Comparison of ENCODE assay signal across 7 cellular contexts in the genomic region with DNA sequence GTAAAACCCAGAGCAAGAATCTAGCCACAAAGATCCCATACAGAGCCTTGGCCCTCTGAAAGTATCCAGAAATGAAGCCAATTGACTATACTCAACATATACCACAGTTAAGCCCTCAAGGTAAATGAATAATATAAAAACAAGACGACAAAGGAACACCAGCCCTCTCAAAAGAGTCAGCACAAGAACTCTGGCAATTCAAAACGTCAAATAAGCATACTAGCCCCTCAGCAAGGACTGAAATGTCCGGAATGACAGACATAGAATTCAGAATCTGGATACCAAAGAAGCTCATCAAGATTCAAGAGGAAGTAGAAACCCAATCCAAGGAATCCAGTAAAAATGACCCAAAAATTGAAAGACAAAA. TPM values are rescaled to one million over a fixed set of nuclear protein-coding genes. Genes with fewer than 3 reads are reported as not detected.
DNase-seq lines count a peak whose midpoint lies in the region; ATAC-seq and TF ChIP-seq lines count a peak whose summit lies in the region.

No MANE protein-coding gene starts in this region.

- POLR2A ChIA-PET in HCT116 (lab: Charles Lee): interaction anchor here (1.0 to 1.6 kb wide), 2 partner anchors 48 to 174 kb away, joined by 3 to 4 read pairs; no protein-coding TSS in a partner anchor

- peak overlapping the region in 1 of 2 experiments; percentile 59; a peak in 2 of 4 replicates for H3K4me3 ChIP-seq in HCT116 (replicated peaks in 1 of 2; ENCODE audit: low read depth in 1 of 2, low read length in 2 of 2)
- H3K4me3 ChIP-seq in WI38 (ENCODE audit: low read depth, low read length): peak overlapping the region; percentile 71; the same call in 1 of the 2 replicates
- H3K4me3 ChIP-seq in iPS-18a (ENCODE audit: low read length): peak overlapping the region; percentile 80

- no peaks in the 10 kb centered on the region for H3K9me3 Mint-ChIP-seq in stimulated activated naive B cell treated with anti-CD40 and anti-IgM and Interleukin-4, amounts not matched to agents 10 μg/mL and 1 μg/mL and 100 μg/mL, for 72 hours

- intact Hi-C loops in HCT116 (cut with micrococcal nuclease): loop anchor here (5.0 kb wide), 1 partner anchor 296 kb away; no protein-coding TSS in a partner anchor

- H3K9me3 ChIP-seq in HCT116 (ENCODE audit: control insufficient read depth in 1 of 2, insufficient read depth in 1 of 2, low read depth in 1 of 2, low read length in 2 of 2) (no peaks in the 10 kb centered on the region), iPS-18a (ENCODE audit: control insufficient read depth, low read depth, low read length) (no peaks in the 10 kb centered on the region)

- H3K36me3 Mint-ChIP-seq in stimulated activated naive B cell treated with anti-CD40 and anti-IgM and Interleukin-4, amounts not matched to agents 10 μg/mL and 1 μg/mL and 100 μg/mL, for 72 hours: peaks cover 5 to 15% of the 10 kb centered on the region in 2 donors

- H3K36me3 ChIP-seq in HCT116 (ENCODE audit: control insufficient read depth in 1 of 2, insufficient read depth in 2 of 2, low read length in 2 of 2): no peaks in the 10 kb centered on the region
- H3K36me3 ChIP-seq in iPS-18a (ENCODE audit: control insufficient read depth, low read depth, low read length): no peaks in the 10 kb centered on the region

- no peak for TF ChIP-seq RAD21 in HCT116 (IDR thresholded peaks at IDR 0.05; ENCODE audit: low read depth)

- BruUV-seq in HCT116 (replicated peaks; lab: Mats Ljungman, UMichigan): TSS peak; percentile 93

- 0 out of 2 replicates have a peak, but pooled peaks have one; percentile 2 for ATAC-seq in HCT116
- no peak for ATAC-seq in stimulated activated naive B cell treated with anti-CD40 and anti-IgM and Interleukin-4, amounts not matched to agents 10 μg/mL and 1 μg/mL and 100 μg/mL, for 72 hours (replicated peaks)
- ATAC-seq in omental fat pad (ENCODE audit: low FRiP score): no peak
- no peak for ATAC-seq in HG03108 (IDR thresholded peaks at IDR 0.05; ENCODE audit: unreplicated experiment)

- TF ChIP-seq POLR2A in HCT116 (IDR thresholded peaks at IDR 0.05; ENCODE audit: borderline replicate concordance, extremely low read depth, insufficient read depth, insufficient read length): no peak

- no peaks in the 10 kb centered on the region for H4K20me1 ChIP-seq in HCT116 (ENCODE audit: insufficient read depth)

- H3K79me2 ChIP-seq in HCT116 (ENCODE audit: insufficient read depth, low read length): no peaks in the 10 kb centered on the region

- H3K4me1 Mint-ChIP-seq in stimulated activated naive B cell treated with anti-CD40 and anti-IgM and Interleukin-4, amounts not matched to agents 10 μg/mL and 1 μg/mL and 100 μg/mL, for 72 hours: peaks cover 24 to 39% of the 10 kb centered on the region in 2 donors

- H2AFZ ChIP-seq in HCT116 (ENCODE audit: low read depth, low read length, poor library complexity, severe bottlenecking): no peak overlapping the region

- H3K27ac ChIP-seq in HCT116 (ENCODE audit: low read depth, low read length): no peak overlapping the region; the same call in 1 of the 2 replicates
- H3K27ac ChIP-seq in iPS-18a (ENCODE audit: low read length): no peak overlapping the region

- peaks cover 3 to 13% of the 10 kb centered on the region in 2 experiments; a peak in 2 of 4 replicates for H3K4me1 ChIP-seq in HCT116 (ENCODE audit: control insufficient read depth in 1 of 2, insufficient read depth in 2 of 2, low read length in 2 of 2)
- peaks cover 5% of the 10 kb centered on the region for H3K4me1 ChIP-seq in iPS-18a (ENCODE audit: control insufficient read depth, low read depth, low read length)

- peak overlapping the region; percentile 94 to 95 for H3K4me3 Mint-ChIP-seq in stimulated activated naive B cell treated with anti-CD40 and anti-IgM and Interleukin-4, amounts not matched to agents 10 μg/mL and 1 μg/mL and 100 μg/mL, for 72 hours

- H3K9ac ChIP-seq in HCT116 (ENCODE audit: low read length): peak overlapping the region; percentile 69; the same call in 1 of the 2 replicates
- H3K9ac ChIP-seq in iPS-18a (ENCODE audit: low read length): peak overlapping the region; percentile 79

- no peaks in the 10 kb centered on the region for H3K27me3 ChIP-seq in HCT116 (ENCODE audit: insufficient read depth, low read length)
- H3K27me3 ChIP-seq in iPS-18a (ENCODE audit: control insufficient read depth, insufficient read depth, low read length): no peaks in the 10 kb centered on the region

- no peak for DNase-seq in HCT116 (ENCODE audit: low read depth, low spot score)
- DNase-seq in stimulated activated naive B cell treated with anti-CD40 and anti-IgM and Interleukin-4, amounts not matched to agents 10 μg/mL and 1 μg/mL and 100 μg/mL, for 72 hours: no peak
- no peak for DNase-seq in omental fat pad (ENCODE audit: low spot score)
- DNase-seq in NCI-H1417 (lab: John Stamatoyannopoulos, UW): no peak

- H3K27ac Mint-ChIP-seq in stimulated activated naive B cell treated with anti-CD40 and anti-IgM and Interleukin-4, amounts not matched to agents 10 μg/mL and 1 μg/mL and 100 μg/mL, for 72 hours: peak overlapping the region; percentile 96

- H3K4me2 ChIP-seq in HCT116 (ENCODE audit: low read length): peak overlapping the region; percentile 85

- no peaks in the 10 kb centered on the region for H3K9me2 ChIP-seq in HCT116 (ENCODE audit: insufficient read depth)

- RAD21 ChIA-PET in HCT116 (lab: Charles Lee; ENCODE audit: low non-redundant PET in 1 of 2, low total read pairs in 2 of 2, uncharacterized antibody in 2 of 2, unreplicated experiment in 2 of 2): no interaction called here

- no peak for TF ChIP-seq CTCF in HCT116 (IDR thresholded peaks at IDR 0.05 in 2 of 3, conservative IDR thresholded peaks at IDR 0.05 in 1 of 3; ENCODE audit: borderline replicate concordance in 1 of 3, insufficient read depth in 1 of 3, low read depth in 2 of 3, low read length in 2 of 3)
- no peak for TF ChIP-seq CTCF in WI38 (IDR thresholded peaks at IDR 0.05; ENCODE audit: low read depth, low read length)
- no peak for TF ChIP-seq CTCF in omental fat pad (IDR thresholded peaks at IDR 0.05)

- CTCF ChIA-PET in HCT116 (lab: Charles Lee): interaction anchor here (0.9 to 1.8 kb wide), 8 partner anchors 10 to 584 kb away, joined by 3 to 5 read pairs (median 4); no protein-coding TSS in a partner anchor

- H3K27me3 Mint-ChIP-seq in stimulated activated naive B cell treated with anti-CD40 and anti-IgM and Interleukin-4, amounts not matched to agents 10 μg/mL and 1 μg/mL and 100 μg/mL, for 72 hours: no peaks in the 10 kb centered on the region

TF ChIP-seq in HCT116, 20 proteins besides CTCF, POLR2A, EP300 and RAD21 (continues in another document):
- TF ChIP-seq ATF3 (IDR thresholded peaks at IDR 0.05) (no peak), SP1 (IDR thresholded peaks at IDR 0.05; ENCODE audit: low read depth) (0 out of 2 replicates have a peak, but pooled peaks have one; percentile 8), CBX3 (IDR thresholded peaks at IDR 0.05; ENCODE audit: low read depth) (no peak), MAX (IDR thresholded peaks at IDR 0.05) (0 out of 2 replicates have a peak, but pooled peaks have one; percentile 53), JUND (IDR thresholded peaks at IDR 0.05) (no peak), ELF1 (IDR thresholded peaks at IDR 0.05; ENCODE audit: borderline replicate concordance, low read depth) (no peak), FOSL1 (IDR thresholded peaks at IDR 0.05; ENCODE audit: low read depth) (no peak; the same call in 1 of the 2 replicates), SRF (IDR thresholded peaks at IDR 0.05; ENCODE audit: low read depth) (no peak), POLR2AphosphoS5 (IDR thresholded peaks at IDR 0.05; ENCODE audit: low read depth, low read length) (no peak), EGR1 (IDR thresholded peaks at IDR 0.05; ENCODE audit: low read depth) (no peak), EZH2 (IDR thresholded peaks at IDR 0.05) (no peak)
- TF ChIP-seq, protein P1, sequence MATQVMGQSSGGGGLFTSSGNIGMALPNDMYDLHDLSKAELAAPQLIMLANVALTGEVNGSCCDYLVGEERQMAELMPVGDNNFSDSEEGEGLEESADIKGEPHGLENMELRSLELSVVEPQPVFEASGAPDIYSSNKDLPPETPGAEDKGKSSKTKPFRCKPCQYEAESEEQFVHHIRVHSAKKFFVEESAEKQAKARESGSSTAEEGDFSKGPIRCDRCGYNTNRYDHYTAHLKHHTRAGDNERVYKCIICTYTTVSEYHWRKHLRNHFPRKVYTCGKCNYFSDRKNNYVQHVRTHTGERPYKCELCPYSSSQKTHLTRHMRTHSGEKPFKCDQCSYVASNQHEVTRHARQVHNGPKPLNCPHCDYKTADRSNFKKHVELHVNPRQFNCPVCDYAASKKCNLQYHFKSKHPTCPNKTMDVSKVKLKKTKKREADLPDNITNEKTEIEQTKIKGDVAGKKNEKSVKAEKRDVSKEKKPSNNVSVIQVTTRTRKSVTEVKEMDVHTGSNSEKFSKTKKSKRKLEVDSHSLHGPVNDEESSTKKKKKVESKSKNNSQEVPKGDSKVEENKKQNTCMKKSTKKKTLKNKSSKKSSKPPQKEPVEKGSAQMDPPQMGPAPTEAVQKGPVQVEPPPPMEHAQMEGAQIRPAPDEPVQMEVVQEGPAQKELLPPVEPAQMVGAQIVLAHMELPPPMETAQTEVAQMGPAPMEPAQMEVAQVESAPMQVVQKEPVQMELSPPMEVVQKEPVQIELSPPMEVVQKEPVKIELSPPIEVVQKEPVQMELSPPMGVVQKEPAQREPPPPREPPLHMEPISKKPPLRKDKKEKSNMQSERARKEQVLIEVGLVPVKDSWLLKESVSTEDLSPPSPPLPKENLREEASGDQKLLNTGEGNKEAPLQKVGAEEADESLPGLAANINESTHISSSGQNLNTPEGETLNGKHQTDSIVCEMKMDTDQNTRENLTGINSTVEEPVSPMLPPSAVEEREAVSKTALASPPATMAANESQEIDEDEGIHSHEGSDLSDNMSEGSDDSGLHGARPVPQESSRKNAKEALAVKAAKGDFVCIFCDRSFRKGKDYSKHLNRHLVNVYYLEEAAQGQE (IDR thresholded peaks at IDR 0.05; ENCODE audit: low read depth): no peak

RNA-seq across cellular contexts. Expression of gene GTF2A1, which starts 49.9 kb away (rescaled TPM):
- total RNA-seq in HCT116 (2021; ENCODE audit: unreplicated experiment): 39.7 TPM
- polyA plus RNA-seq in HCT116 (2012): 19.4 and 21.6 TPM in 2 replicates
- total RNA-seq in omental fat pad: 10 to 100 TPM; 17.4 to 32.0 (median 22.8) TPM
